16 cellular contexts compared by ENCODE assay signal in the genomic region with DNA sequence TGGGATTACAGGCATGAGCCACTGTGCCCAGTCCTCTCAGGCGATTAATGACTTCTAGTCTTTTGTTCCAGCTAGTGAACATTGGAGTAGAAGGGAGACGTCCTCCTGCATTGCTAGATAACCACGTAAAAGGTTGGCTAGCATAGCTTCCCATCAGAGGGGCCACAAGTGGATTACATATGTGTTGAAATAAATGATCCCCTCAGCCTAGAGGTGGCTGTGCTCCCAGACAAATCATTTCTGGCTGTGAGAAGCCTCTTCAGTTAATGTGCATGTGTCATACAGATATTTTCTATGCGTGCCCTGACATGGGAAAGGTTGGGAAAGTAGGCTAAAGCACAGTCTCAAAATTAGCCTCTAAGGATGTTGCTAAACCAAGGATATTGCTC. TPM values are rescaled to one million over a fixed set of nuclear protein-coding genes. Genes with fewer than 3 reads are reported as not detected.
DNase-seq lines count a peak whose midpoint lies in the region; ATAC-seq, FAIRE-seq and TF ChIP-seq lines count a peak whose summit lies in the region.
"Had no signal": no experiment of that assay in that cellular context is flagged by ENCODE, and none has a peak within 500 bp of the region (broad histone marks: within the 10 kb centered on the region; RNA-seq: fewer than 3 reads in every experiment).

No MANE protein-coding gene starts in this region.

- H3K4me1 Mint-ChIP-seq in MCF 10A (ENCODE audit: insufficient read depth, unreplicated experiment) (peaks cover 64% of the 10 kb centered on the region), astrocyte (ENCODE audit: low read depth, unreplicated experiment) (peaks cover 50% of the 10 kb centered on the region), neural progenitor cell (peaks cover 23% of the 10 kb centered on the region)
- H3K4me1 Mint-ChIP-seq in activated CD8-positive, alpha-beta memory T cell treated with anti-CD3 and anti-CD28 coated beads, Interleukin-2, amount 10 ng/mL, durations not matched to agents 7 days and 5 days = peaks cover 39% of the 10 kb centered on the region

- no peaks in the 10 kb centered on the region for H3K9me3 ChIP-seq in breast epithelium
- H3K9me3 ChIP-seq in astrocyte (ENCODE audit: insufficient read depth, low read depth, low read length) = no peaks in the 10 kb centered on the region
- H3K9me3 ChIP-seq in vagina = no peaks in the 10 kb centered on the region
- H3K9me3 ChIP-seq in neural progenitor cell (ENCODE audit: low read depth) = no peaks in the 10 kb centered on the region
- H3K9me3 ChIP-seq: A549 had no signal

- H3K9ac ChIP-seq in astrocyte (ENCODE audit: low read length) (no peak overlapping the region), neural progenitor cell (no peak overlapping the region)

- H3K27me3 Mint-ChIP-seq in MCF 10A (ENCODE audit: insufficient read depth, unreplicated experiment) = no peaks in the 10 kb centered on the region
- H3K27me3 Mint-ChIP-seq in astrocyte (ENCODE audit: low read depth, unreplicated experiment) = no peaks in the 10 kb centered on the region
- H3K27me3 Mint-ChIP-seq in activated CD8-positive, alpha-beta memory T cell treated with anti-CD3 and anti-CD28 coated beads, Interleukin-2, amount 10 ng/mL, durations not matched to agents 7 days and 5 days = no peaks in the 10 kb centered on the region
- H3K27me3 Mint-ChIP-seq in neural progenitor cell (ENCODE audit: insufficient read depth, low read depth) = peaks cover 2% of the 10 kb centered on the region
- H3K27me3 Mint-ChIP-seq: central memory CD8-positive, alpha-beta T cell had no signal

- H3K27me3 ChIP-seq in breast epithelium (no peaks in the 10 kb centered on the region), astrocyte (ENCODE audit: insufficient read depth, low read length) (no peaks in the 10 kb centered on the region), vagina (no peaks in the 10 kb centered on the region), neural progenitor cell (no peaks in the 10 kb centered on the region)
- H3K27me3 ChIP-seq: hepatocyte had no signal

- no peak overlapping the region for H3K4me2 ChIP-seq in astrocyte (ENCODE audit: low read length)
- no peak overlapping the region for H3K4me2 ChIP-seq in neural progenitor cell
- H3K4me2 ChIP-seq: hepatocyte had no signal

- H4K20me1 ChIP-seq in astrocyte (ENCODE audit: insufficient read depth, low read length) (peaks cover 82% of the 10 kb centered on the region), neural progenitor cell (ENCODE audit: low read depth) (peaks cover 99% of the 10 kb centered on the region)

- POLR2A ChIA-PET in MCF 10A (lab: Yijun Ruan, JAX) = interaction anchor here (1.3 to 14.2 kb wide), 11 partner anchors 8 to 78 kb away, joined by 3 to 366 read pairs (median 27); partner anchors contain the start of gene USP3

- TF ChIP-seq CTCF in MCF 10A (IDR thresholded peaks at IDR 0.05; ENCODE audit: unreplicated experiment) (no peak), breast epithelium (IDR thresholded peaks at IDR 0.05) (no peak), astrocyte (IDR thresholded peaks at IDR 0.05; ENCODE audit: insufficient read depth, low read depth, low read length) (no peak), vagina (IDR thresholded peaks at IDR 0.05) (no peak), neural progenitor cell (IDR thresholded peaks at IDR 0.05) (no peak)

- H3K36me3 Mint-ChIP-seq in MCF 10A (ENCODE audit: insufficient read depth, unreplicated experiment) (peaks cover 4% of the 10 kb centered on the region), astrocyte (ENCODE audit: low read depth, unreplicated experiment) (no peaks in the 10 kb centered on the region), neural progenitor cell (peaks cover 9% of the 10 kb centered on the region)
- H3K36me3 Mint-ChIP-seq in activated CD8-positive, alpha-beta memory T cell treated with anti-CD3 and anti-CD28 coated beads, Interleukin-2, amount 10 ng/mL, durations not matched to agents 7 days and 5 days = peaks cover 6% of the 10 kb centered on the region

- H3K4me1 ChIP-seq in breast epithelium = peaks cover 0 to 5% of the 10 kb centered on the region in 2 donors
- peaks cover 15% of the 10 kb centered on the region for H3K4me1 ChIP-seq in astrocyte (ENCODE audit: insufficient read depth, low read length)
- peaks cover 86% of the 10 kb centered on the region for H3K4me1 ChIP-seq in vagina
- H3K4me1 ChIP-seq in neural progenitor cell = peaks cover 2% of the 10 kb centered on the region

- H3K4me3 Mint-ChIP-seq in MCF 10A (ENCODE audit: unreplicated experiment) (no peak overlapping the region), astrocyte (ENCODE audit: unreplicated experiment) (no peak overlapping the region), neural progenitor cell (no peak overlapping the region)
- H3K4me3 Mint-ChIP-seq in activated CD8-positive, alpha-beta memory T cell treated with anti-CD3 and anti-CD28 coated beads, Interleukin-2, amount 10 ng/mL, durations not matched to agents 7 days and 5 days = no peak overlapping the region
- H3K4me3 Mint-ChIP-seq: activated naive CD4-positive, alpha-beta T cell treated with anti-CD3 and anti-CD28 coated beads for 36 hours; central memory CD8-positive, alpha-beta T cell; nephron had no signal

- intact Hi-C loops in MCF 10A (cut with micrococcal nuclease) (no loop called here), breast epithelium (cut with DNase I; ENCODE audit: low total_unique reads) (no loop called here), left colon (cut with DNase I, micrococcal nuclease) (no loop called here), vagina (cut with DNase I) (no loop called here)

- H2AFZ ChIP-seq in astrocyte (ENCODE audit: low read depth, low read length) (no peak overlapping the region), neural progenitor cell (replicated peaks) (no peak overlapping the region)
- H2AFZ ChIP-seq: hepatocyte had no signal

- peaks cover 5% of the 10 kb centered on the region for H3F3A ChIP-seq in neural progenitor cell (ENCODE audit: low read depth)

- DNase-seq in MCF 10A (ENCODE audit: unreplicated experiment) (peak; percentile 73), breast epithelium (ENCODE audit: low spot score in 2 of 2) (no peak), astrocyte (ENCODE audit: low read depth) (peak; percentile 22), left colon (no peak), vagina (ENCODE audit: extremely low spot score in 2 of 2) (no peak), neural progenitor cell (ENCODE audit: low spot score) (no peak)
- DNase-seq in activated CD8-positive, alpha-beta memory T cell treated with anti-CD3 and anti-CD28 coated beads, Interleukin-2, amount 10 ng/mL, durations not matched to agents 7 days and 5 days = no peak
- DNase-seq: activated naive CD4-positive, alpha-beta T cell treated with anti-CD3 and anti-CD28 coated beads for 36 hours; DMS 273 treated with DMSO at 0.1 percent for 48 hours had no signal

- no peak for FAIRE-seq in astrocyte (lab: Jason Lieb, UNC)
- FAIRE-seq: endometrium had no signal

- no peak for TF ChIP-seq POLR2A in breast epithelium (IDR thresholded peaks at IDR 0.05)
- no peak for TF ChIP-seq POLR2A in vagina (IDR thresholded peaks at IDR 0.05)

- ATAC-seq in left colon (peak; percentile 10), GM19328 (IDR thresholded peaks at IDR 0.05; ENCODE audit: unreplicated experiment) (no peak)
- no peak for ATAC-seq in activated CD8-positive, alpha-beta memory T cell treated with anti-CD3 and anti-CD28 coated beads, Interleukin-2, amount 10 ng/mL, durations not matched to agents 7 days and 5 days
- ATAC-seq: SK-N-SH treated with all-trans-retinoic acid at 6 μM for 48 hours had no signal

- H3K79me2 ChIP-seq in astrocyte (ENCODE audit: insufficient read depth, low read length) (peaks cover 98% of the 10 kb centered on the region), neural progenitor cell (ENCODE audit: low read depth) (peaks cover 96% of the 10 kb centered on the region)

- no peaks in the 10 kb centered on the region for H3K36me3 ChIP-seq in breast epithelium
- H3K36me3 ChIP-seq in astrocyte (ENCODE audit: insufficient read depth, low read length) = no peaks in the 10 kb centered on the region
- no peaks in the 10 kb centered on the region for H3K36me3 ChIP-seq in vagina
- no peaks in the 10 kb centered on the region for H3K36me3 ChIP-seq in neural progenitor cell

- no peaks in the 10 kb centered on the region for H3K9me3 Mint-ChIP-seq in MCF 10A (ENCODE audit: unreplicated experiment)
- H3K9me3 Mint-ChIP-seq in astrocyte (ENCODE audit: unreplicated experiment) = no peaks in the 10 kb centered on the region
- H3K9me3 Mint-ChIP-seq in activated CD8-positive, alpha-beta memory T cell treated with anti-CD3 and anti-CD28 coated beads, Interleukin-2, amount 10 ng/mL, durations not matched to agents 7 days and 5 days (ENCODE audit: low read depth) = no peaks in the 10 kb centered on the region
- H3K9me3 Mint-ChIP-seq in neural progenitor cell = no peaks in the 10 kb centered on the region
- H3K9me3 Mint-ChIP-seq: activated naive CD4-positive, alpha-beta T cell treated with anti-CD3 and anti-CD28 coated beads for 36 hours; central memory CD8-positive, alpha-beta T cell; nephron had no signal

- BruUV-seq in MCF 10A (replicated peaks; lab: Mats Ljungman, UMichigan) = no TSS peak

- H3K27ac Mint-ChIP-seq in MCF 10A (ENCODE audit: low read depth, unreplicated experiment) (peak overlapping the region; percentile 41), astrocyte (ENCODE audit: unreplicated experiment) (no peak overlapping the region), neural progenitor cell (no peak overlapping the region)
- no peak overlapping the region for H3K27ac Mint-ChIP-seq in activated CD8-positive, alpha-beta memory T cell treated with anti-CD3 and anti-CD28 coated beads, Interleukin-2, amount 10 ng/mL, durations not matched to agents 7 days and 5 days
- H3K27ac Mint-ChIP-seq: activated naive CD4-positive, alpha-beta T cell treated with anti-CD3 and anti-CD28 coated beads for 36 hours had no signal

- peak overlapping the region in 1 of 2 donors; percentile 53 for H3K27ac ChIP-seq in breast epithelium
- H3K27ac ChIP-seq in astrocyte (ENCODE audit: low read depth, low read length) = no peak overlapping the region
- peak overlapping the region; percentile 44 for H3K27ac ChIP-seq in vagina
- no peak overlapping the region for H3K27ac ChIP-seq in neural progenitor cell
- H3K27ac ChIP-seq: A549, hepatocyte had no signal

- CTCF ChIA-PET in MCF 10A (lab: Yijun Ruan, JAX) = interaction anchor here (1.3 to 2.3 kb wide), 7 partner anchors 15 to 78 kb away, joined by 3 to 7 read pairs (median 5); partner anchors contain the start of gene USP3
- CTCF ChIA-PET in activated CD8-positive, alpha-beta memory T cell treated with anti-CD3 and anti-CD28 coated beads, Interleukin-2, amount 10 ng/mL, durations not matched to agents 7 days and 5 days (lab: Charles Lee) = interaction anchor here (1.5 kb wide), 1 partner anchor 12 kb away, joined by 3 read pairs; no protein-coding TSS in a partner anchor

- H3K4me3 ChIP-seq in breast epithelium (no peak overlapping the region), astrocyte (ENCODE audit: insufficient read depth, low read depth, low read length) (no peak overlapping the region), vagina (no peak overlapping the region), neural progenitor cell (no peak overlapping the region)
- H3K4me3 ChIP-seq: A549, hepatocyte had no signal

RNA-seq across cellular contexts. Expression of gene USP3, which starts 17.7 kb away (rescaled TPM):
- 59.0 and 70.2 TPM in 2 replicates for total RNA-seq in MCF 10A (2022)
- 10 to 100 TPM; 70.4 to 88.7 (median 76.7) TPM for total RNA-seq in breast epithelium
- total RNA-seq in astrocyte = 38.1 and 40.1 TPM in 2 replicates
- total RNA-seq in left colon = 10 to 100 TPM; 74.7 to 79.9 TPM
- 39.5 TPM for total RNA-seq in vagina
- 10 to 100 TPM; 50.5 to 67.1 TPM for total RNA-seq in activated CD8-positive, alpha-beta memory T cell treated with anti-CD3 and anti-CD28 coated beads, Interleukin-2, amount 10 ng/mL, durations not matched to agents 7 days and 5 days
- 48.8 and 64.2 TPM in 2 replicates for total RNA-seq in neural progenitor cell (ENCODE audit: low replicate concordance)

Comparison
In these comparisons a context has a peak if more than half of its experiments do, and no peak if none do; other contexts are left out.
1. DNase-seq: peak in MCF 10A (single experiment) and astrocyte (single experiment); none in breast epithelium (0 of 2), left colon (0 of 2), vagina (0 of 2), activated CD8-positive, alpha-beta memory T cell treated with anti-CD3 and anti-CD28 coated beads, Interleukin-2, amount 10 ng/mL, durations not matched to agents 7 days and 5 days (single experiment) and neural progenitor cell (single experiment).